ENCODE assay signal across 30 cellular contexts in genomic region chr5:2155556-2155955, GRCh38.
"Had no signal": no experiment of that assay in that cellular context is flagged by ENCODE, and none has a peak within 500 bp of the region (broad histone marks: within the 10 kb centered on the region; RNA-seq: fewer than 3 reads in every experiment).

No MANE protein-coding gene starts in this region.

- H3K9me3 Mint-ChIP-seq: activated B cell treated with CpG ODN at 0.5 μM for 24 hours; activated CD4-positive, alpha-beta memory T cell treated with anti-CD3 and anti-CD28 coated beads, Interleukin-2, amount 10 ng/mL, durations not matched to agents 7 days and 5 days; activated naive CD4-positive, alpha-beta T cell treated with anti-CD3 and anti-CD28 coated beads, Interleukin-2, amount 10 ng/mL, durations not matched to agents 7 days and 5 days; activated naive CD8-positive, alpha-beta T cell treated with anti-CD3 and anti-CD28 coated beads, Interleukin-2, amount 50 U/mL, for 24 hours had no signal

- H3K4me2 ChIP-seq: KMS-11 had no signal

- H3K36me3 Mint-ChIP-seq: activated CD8-positive, alpha-beta memory T cell treated with anti-CD3 and anti-CD28 coated beads, Interleukin-2, amount 10 ng/mL, durations not matched to agents 7 days and 5 days; activated naive CD4-positive, alpha-beta T cell treated with anti-CD3 and anti-CD28 coated beads, Interleukin-2, amount 10 ng/mL, durations not matched to agents 7 days and 5 days; activated naive CD8-positive, alpha-beta T cell; brain; T-cell had no signal

- H3K27ac Mint-ChIP-seq: activated B cell treated with CpG ODN at 0.5 μM for 24 hours; activated CD4-positive, alpha-beta memory T cell treated with anti-CD3 and anti-CD28 coated beads, Interleukin-2, amount 10 ng/mL, durations not matched to agents 7 days and 5 days; activated CD8-positive, alpha-beta memory T cell treated with anti-CD3 and anti-CD28 coated beads, Interleukin-2, amount 10 ng/mL, durations not matched to agents 7 days and 5 days; activated naive CD4-positive, alpha-beta T cell treated with anti-CD3 and anti-CD28 coated beads, Interleukin-2, amount 10 ng/mL, durations not matched to agents 7 days and 5 days; activated naive CD8-positive, alpha-beta T cell; activated naive CD8-positive, alpha-beta T cell treated with anti-CD3 and anti-CD28 coated beads, Interleukin-2, amount 50 U/mL, for 24 hours; brain; T-cell; T-helper 17 cell had no signal

- H3K4me3 ChIP-seq: Peyer's patch had no signal

- H3K27me3 ChIP-seq: Peyer's patch had no signal

- H3K36me3 ChIP-seq: Peyer's patch had no signal

- H3K27ac ChIP-seq: KMS-11, Peyer's patch, VCaP had no signal

- FAIRE-seq: bronchial epithelial cell had no signal

- H3K4me1 ChIP-seq: Peyer's patch had no signal

- H3K9me3 ChIP-seq: Peyer's patch had no signal

- H3K9ac ChIP-seq: KMS-11 had no signal

- H3K4me1 Mint-ChIP-seq: activated B cell treated with CpG ODN at 0.5 μM for 24 hours; activated CD4-positive, alpha-beta memory T cell treated with anti-CD3 and anti-CD28 coated beads, Interleukin-2, amount 10 ng/mL, durations not matched to agents 7 days and 5 days; activated CD8-positive, alpha-beta memory T cell treated with anti-CD3 and anti-CD28 coated beads, Interleukin-2, amount 10 ng/mL, durations not matched to agents 7 days and 5 days; activated naive CD4-positive, alpha-beta T cell treated with anti-CD3 and anti-CD28 coated beads, Interleukin-2, amount 10 ng/mL, durations not matched to agents 7 days and 5 days; activated naive CD8-positive, alpha-beta T cell treated with anti-CD3 and anti-CD28 coated beads, Interleukin-2, amount 50 U/mL, for 24 hours; brain; T-cell; T-helper 17 cell had no signal

- H3K27me3 Mint-ChIP-seq: activated B cell treated with CpG ODN at 0.5 μM for 24 hours; activated CD4-positive, alpha-beta memory T cell treated with anti-CD3 and anti-CD28 coated beads, Interleukin-2, amount 10 ng/mL, durations not matched to agents 7 days and 5 days; activated CD8-positive, alpha-beta memory T cell treated with anti-CD3 and anti-CD28 coated beads, Interleukin-2, amount 10 ng/mL, durations not matched to agents 7 days and 5 days; activated naive CD4-positive, alpha-beta T cell treated with anti-CD3 and anti-CD28 coated beads, Interleukin-2, amount 10 ng/mL, durations not matched to agents 7 days and 5 days; T-helper 17 cell had no signal

- H3K4me3 Mint-ChIP-seq: activated B cell treated with CpG ODN at 0.5 μM for 24 hours; activated CD4-positive, alpha-beta memory T cell treated with anti-CD3 and anti-CD28 coated beads, Interleukin-2, amount 10 ng/mL, durations not matched to agents 7 days and 5 days; activated CD8-positive, alpha-beta memory T cell treated with anti-CD3 and anti-CD28 coated beads, Interleukin-2, amount 10 ng/mL, durations not matched to agents 7 days and 5 days; activated naive CD4-positive, alpha-beta T cell treated with anti-CD3 and anti-CD28 coated beads, Interleukin-2, amount 10 ng/mL, durations not matched to agents 7 days and 5 days; activated naive CD8-positive, alpha-beta T cell; activated naive CD8-positive, alpha-beta T cell treated with anti-CD3 and anti-CD28 coated beads, Interleukin-2, amount 50 U/mL, for 24 hours; brain; T-cell; T-helper 17 cell had no signal

- DNase-seq: activated B cell treated with CpG ODN at 0.5 μM for 24 hours; activated CD4-positive, alpha-beta memory T cell treated with anti-CD3 and anti-CD28 coated beads, Interleukin-2, amount 10 ng/mL, durations not matched to agents 7 days and 5 days; activated CD4-positive, alpha-beta T cell treated with anti-CD3 and anti-CD28 coated beads for 4 hours; activated CD4-positive, CD25-positive, alpha-beta regulatory T cell treated with anti-CD3 and anti-CD28 coated beads, Interleukin-2, amount 50 U/mL, for 72 hours; activated CD8-positive, alpha-beta memory T cell treated with anti-CD3 and anti-CD28 coated beads for 24 hours; activated CD8-positive, alpha-beta memory T cell treated with anti-CD3 and anti-CD28 coated beads, Interleukin-2, amount 10 ng/mL, durations not matched to agents 7 days and 5 days; activated CD8-positive, alpha-beta memory T cell treated with anti-CD3 and anti-CD28 coated beads, Interleukin-2, amount 50 U/mL, for 48 hours; activated effector memory CD4-positive, alpha-beta T cell treated with Interleukin-2 at 50 U/mL for 16 hours; activated naive CD8-positive, alpha-beta T cell treated with anti-CD3 and anti-CD28 coated beads, Interleukin-2, amount 50 U/mL, for 24 hours; activated T-cell treated with anti-CD3 and anti-CD28 coated beads, Interleukin-2, amount 50 U/mL, for 48 hours; anterior cingulate cortex; caudate nucleus; MM.1S; MV-4-11; NCI-H1092; NCI-H1436 treated with DMSO at 0.1 percent for 48 hours; NCI-H1694 treated with DMSO at 0.1 percent for 48 hours; NCI-H2081; NCI-H510A treated with DMSO at 0.1 percent for 48 hours; PC-3; Peyer's patch; RPMI8226; T-cell; T-helper 17 cell had no signal
